In genomic region chr3:36488077-36488789, GRCh38 we compare ENCODE assay signal across 20 cellular contexts.
DNase-seq lines count a peak whose midpoint lies in the region; ATAC-seq, FAIRE-seq and TF ChIP-seq lines count a peak whose summit lies in the region.
"Had no signal": no experiment of that assay in that cellular context is flagged by ENCODE, and none has a peak within 500 bp of the region (broad histone marks: within the 10 kb centered on the region; RNA-seq: fewer than 3 reads in every experiment).

No MANE protein-coding gene starts in this region.

- H2AFZ ChIP-seq in IMR-90 (replicated peaks; ENCODE audit: low read length, poor library complexity) (no peak overlapping the region), astrocyte (ENCODE audit: low read depth, low read length) (no peak overlapping the region)
- H2AFZ ChIP-seq: parathyroid adenoma had no signal

- no peak overlapping the region for H2BK15ac ChIP-seq in IMR-90 (ENCODE audit: low read depth, low read length)

- no peak for TF ChIP-seq RAD21 in IMR-90 (IDR thresholded peaks at IDR 0.05; ENCODE audit: low read length)

- no peak overlapping the region for H2BK120ac ChIP-seq in IMR-90 (ENCODE audit: low read depth, low read length)

- peaks cover 11% of the 10 kb centered on the region for H3K4me1 Mint-ChIP-seq in astrocyte (ENCODE audit: low read depth, unreplicated experiment)

- ATAC-seq in IMR-90 (ENCODE audit: low read depth) (no peak), left lung (peak; percentile 86), HG03139 (IDR thresholded peaks at IDR 0.05; ENCODE audit: unreplicated experiment) (no peak)
- ATAC-seq: naive thymus-derived CD4-positive, alpha-beta T cell had no signal

- H3K27me3 Mint-ChIP-seq in astrocyte (ENCODE audit: low read depth, unreplicated experiment) = no peaks in the 10 kb centered on the region

- POLR2A ChIA-PET in IMR-90 (lab: Charles Lee; ENCODE audit: unreplicated experiment) = no interaction called here

- no peak overlapping the region for H3K18ac ChIP-seq in IMR-90 (ENCODE audit: low read depth, low read length)

- no peaks in the 10 kb centered on the region for H3K9me3 Mint-ChIP-seq in astrocyte (ENCODE audit: unreplicated experiment)

- no peaks in the 10 kb centered on the region for H3K36me3 ChIP-seq in IMR-90 (ENCODE audit: control insufficient read depth, insufficient read depth, low read length)
- peaks cover 13% of the 10 kb centered on the region for H3K36me3 ChIP-seq in astrocyte (ENCODE audit: insufficient read depth, low read length)
- no peaks in the 10 kb centered on the region for H3K36me3 ChIP-seq in left lung
- H3K36me3 ChIP-seq: adrenal gland, esophagus muscularis mucosa, vagina had no signal

- FAIRE-seq in astrocyte (lab: Jason Lieb, UNC) = peak; percentile 66

- WGBS in IMR-90 (ENCODE audit: extremely low coverage in 2 of 2, insufficient read length in 1 of 2), 2 experiments = 60% methylated on average over 1 of the region's 6 CpGs; no CpG with 5 or more reads in 1 of the 2 experiments

- H2BK5ac ChIP-seq in IMR-90 (ENCODE audit: low read depth, low read length, poor library complexity, severe bottlenecking) = no peak overlapping the region

- no peak overlapping the region for H3K4me2 ChIP-seq in IMR-90 (ENCODE audit: low read depth, low read length)
- no peak overlapping the region for H3K4me2 ChIP-seq in astrocyte (ENCODE audit: low read length)

- no peak overlapping the region for H4K91ac ChIP-seq in IMR-90 (ENCODE audit: insufficient read depth, low read depth, low read length)

- CTCF ChIA-PET in IMR-90 (lab: Yijun Ruan, JAX) = no interaction called here

- no TSS peak for BruUV-seq in IMR-90 (replicated peaks; lab: Mats Ljungman, UMichigan)

- TF ChIP-seq POLR2A in IMR-90 (IDR thresholded peaks at IDR 0.05; ENCODE audit: low read depth, low read length) = no peak

- no peaks in the 10 kb centered on the region for H3K79me2 ChIP-seq in astrocyte (ENCODE audit: insufficient read depth, low read length)
- H3K79me2 ChIP-seq: parathyroid adenoma had no signal

- no peak overlapping the region for H4K8ac ChIP-seq in IMR-90 (ENCODE audit: low read depth in 2 of 2, low read length in 2 of 2)

- no peaks in the 10 kb centered on the region for H3K4me1 ChIP-seq in IMR-90 (ENCODE audit: control insufficient read depth, insufficient read depth, low read length)
- H3K4me1 ChIP-seq in astrocyte (ENCODE audit: insufficient read depth, low read length) = peaks cover 3% of the 10 kb centered on the region
- no peaks in the 10 kb centered on the region for H3K4me1 ChIP-seq in left lung
- H3K4me1 ChIP-seq: adrenal gland, parathyroid adenoma had no signal

- no peak overlapping the region for H3K4ac ChIP-seq in IMR-90 (ENCODE audit: low read depth, low read length)

- H2AK5ac ChIP-seq in IMR-90 (ENCODE audit: low read depth, low read length) = no peak overlapping the region

- no peak overlapping the region for H3K9ac ChIP-seq in IMR-90 (ENCODE audit: low read depth, low read length)
- no peak overlapping the region for H3K9ac ChIP-seq in astrocyte (ENCODE audit: low read length)
- H3K9ac ChIP-seq: parathyroid adenoma had no signal

- intact Hi-C loops in IMR-90 (cut with micrococcal nuclease) (no loop called here), left lung (cut with DNase I) (no loop called here)

- DNase-seq in DMS53 treated with DMSO at 0.1 percent for 48 hours (lab: John Stamatoyannopoulos, UW; ENCODE audit: unreplicated experiment) (peak; percentile 29), IMR-90 (no peak), astrocyte (ENCODE audit: low read depth) (no peak), left lung (no peak), nucleus accumbens (lab: John Stamatoyannopoulos, UW) (no peak), SHP77 (lab: John Stamatoyannopoulos, UW) (no peak)
- DNase-seq: activated CD4-positive, alpha-beta T cell treated with anti-CD3 and anti-CD28 coated beads for 4 hours; activated CD8-positive, alpha-beta memory T cell treated with anti-CD3 and anti-CD28 coated beads, Interleukin-2, amount 50 U/mL, for 4 hours; activated effector memory CD4-positive, alpha-beta T cell treated with Interleukin-2 at 50 U/mL for 16 hours; adrenal gland; AML-193; dorsolateral prefrontal cortex; EL; naive thymus-derived CD4-positive, alpha-beta T cell; NCI-H187; NCI-H774 had no signal

- H3K4me3 ChIP-seq in IMR-90 (ENCODE audit: insufficient read depth, low read depth, low read length) (no peak overlapping the region), astrocyte (ENCODE audit: insufficient read depth, low read depth, low read length) (no peak overlapping the region), left lung (no peak overlapping the region)
- H3K4me3 ChIP-seq: adrenal gland, dorsolateral prefrontal cortex, esophagus muscularis mucosa, vagina had no signal

- dilution Hi-C loops in IMR-90 (cut with HindIII; ENCODE audit: low sequenced_read_pairs, unreplicated experiment) = no loop called here

- H3K23ac ChIP-seq in IMR-90 (ENCODE audit: low read depth, low read length) = no peak overlapping the region

- H2AK9ac ChIP-seq in IMR-90 (replicated peaks; ENCODE audit: low read depth, low read length, poor library complexity) = no peak overlapping the region

- in situ Hi-C loops in IMR-90 (cut with MboI; ENCODE audit: low sequenced_read_pairs) = no loop called here

- no peaks in the 10 kb centered on the region for H3K79me1 ChIP-seq in IMR-90 (ENCODE audit: low read depth in 1 of 2, low read length in 2 of 2)

- no peak overlapping the region for H4K5ac ChIP-seq in IMR-90 (ENCODE audit: low read depth, low read length)

- H3K36me3 Mint-ChIP-seq in astrocyte (ENCODE audit: low read depth, unreplicated experiment) = no peaks in the 10 kb centered on the region
- H3K36me3 Mint-ChIP-seq: naive thymus-derived CD4-positive, alpha-beta T cell had no signal

- H3K56ac ChIP-seq in IMR-90 (ENCODE audit: extremely low read depth, insufficient read depth, low read length) = no peak overlapping the region

- no peaks in the 10 kb centered on the region for H4K20me1 ChIP-seq in IMR-90 (ENCODE audit: insufficient read depth, low read length)
- H4K20me1 ChIP-seq in astrocyte (ENCODE audit: insufficient read depth, low read length) = peaks cover 2% of the 10 kb centered on the region

- H3K9me1 ChIP-seq in IMR-90 (ENCODE audit: insufficient read depth, low read length) = no peaks in the 10 kb centered on the region

- no peak overlapping the region for H3K27ac Mint-ChIP-seq in astrocyte (ENCODE audit: unreplicated experiment)
- H3K27ac Mint-ChIP-seq: naive thymus-derived CD4-positive, alpha-beta T cell had no signal

- H3K27ac ChIP-seq in IMR-90 (ENCODE audit: insufficient read depth, low read length) = no peak overlapping the region
- no peak overlapping the region for H3K27ac ChIP-seq in astrocyte (ENCODE audit: low read depth, low read length)
- no peak overlapping the region for H3K27ac ChIP-seq in left lung
- H3K27ac ChIP-seq: adrenal gland, dorsolateral prefrontal cortex, esophagus muscularis mucosa, parathyroid adenoma, vagina had no signal

- H3K4me3 Mint-ChIP-seq in astrocyte (ENCODE audit: unreplicated experiment) = no peak overlapping the region
- H3K4me3 Mint-ChIP-seq: naive thymus-derived CD4-positive, alpha-beta T cell had no signal

- H3K9me3 ChIP-seq in IMR-90 (ENCODE audit: control insufficient read depth, insufficient read depth, low read length) = no peaks in the 10 kb centered on the region
- H3K9me3 ChIP-seq in astrocyte (ENCODE audit: insufficient read depth, low read depth, low read length) = no peaks in the 10 kb centered on the region
- no peaks in the 10 kb centered on the region for H3K9me3 ChIP-seq in left lung
- H3K9me3 ChIP-seq: adrenal gland, esophagus muscularis mucosa, vagina had no signal

- no peaks in the 10 kb centered on the region for H3K27me3 ChIP-seq in IMR-90 (ENCODE audit: control insufficient read depth, insufficient read depth, low read length)
- H3K27me3 ChIP-seq in astrocyte (ENCODE audit: insufficient read depth, low read length) = no peaks in the 10 kb centered on the region
- no peaks in the 10 kb centered on the region for H3K27me3 ChIP-seq in left lung
- H3K27me3 ChIP-seq: esophagus muscularis mucosa, vagina had no signal

- no peak overlapping the region for H3K14ac ChIP-seq in IMR-90 (replicated peaks; ENCODE audit: low read depth, low read length)

- H2BK20ac ChIP-seq in IMR-90 (ENCODE audit: low read depth, low read length) = no peak overlapping the region

- TF ChIP-seq CTCF in IMR-90 (conservative IDR thresholded peaks at IDR 0.05; ENCODE audit: low read depth, low read length) (no peak), astrocyte (IDR thresholded peaks at IDR 0.05; ENCODE audit: insufficient read depth, low read depth, low read length) (no peak), left lung (IDR thresholded peaks at IDR 0.05) (no peak)

TF ChIP-seq in IMR-90, 13 proteins besides CTCF, POLR2A, EP300 and RAD21:
- no peak for TF ChIP-seq SMC3 (IDR thresholded peaks at IDR 0.05; ENCODE audit: low read depth, low read length)
- TF ChIP-seq MAFK (IDR thresholded peaks at IDR 0.05; ENCODE audit: low read depth, low read length) = peak; percentile 54
- TF ChIP-seq BHLHE40 (IDR thresholded peaks at IDR 0.05; ENCODE audit: low read depth, low read length) = no peak
- no peak for TF ChIP-seq CEBPB (IDR thresholded peaks at IDR 0.05; ENCODE audit: low read depth, low read length)
